ENCODE assay signal across 11 cellular contexts in genomic region chr14:93045965-93046695, GRCh38.
A peak's percentile ranks its signal among the peaks of the same experiment; 100 is the strongest.
DNase-seq lines count a peak whose midpoint lies in the region; ATAC-seq and TF ChIP-seq lines count a peak whose summit lies in the region.
"Had no signal": no experiment of that assay in that cellular context is flagged by ENCODE, and none has a peak within 500 bp of the region (broad histone marks: within the 10 kb centered on the region; RNA-seq: fewer than 3 reads in every experiment).

No MANE protein-coding gene starts in this region.

- peak overlapping the region; percentile 25 for H3K4me2 ChIP-seq in hepatocyte

- no peak overlapping the region for H3K27ac Mint-ChIP-seq in activated T-helper 2 cell treated with anti-CD3 and anti-CD28 coated beads, Interferon-gamma antibody, Interleukin-2, Interleukin-4, amounts not matched to agents 10 μg/mL and 5 μg/mL and 100 μg/mL, durations not matched to agents 14 hours and 24 hours and 36 hours

- H2AFZ ChIP-seq in hepatocyte, result no peak overlapping the region

- H3K9me3 ChIP-seq in heart left ventricle, result no peaks in the 10 kb centered on the region
- H3K9me3 ChIP-seq in adipocyte (ENCODE audit: control insufficient read depth, low read length), result no peaks in the 10 kb centered on the region
- H3K9me3 ChIP-seq in hepatocyte (ENCODE audit: low read depth), result no peaks in the 10 kb centered on the region
- no peaks in the 10 kb centered on the region for H3K9me3 ChIP-seq in uterus
- H3K9me3 ChIP-seq: ovary had no signal

- H3K27ac ChIP-seq in heart left ventricle (peak overlapping the region in 11 of 12 donors; percentile 56 to 94 (median 75)), hepatocyte (peak overlapping the region; percentile 99), uterus (peak overlapping the region; percentile 22 to 74)
- H3K27ac ChIP-seq: ovary had no signal

- H3K27me3 ChIP-seq in heart left ventricle (no peaks in the 10 kb centered on the region), adipocyte (replicated peaks; ENCODE audit: control insufficient read depth, insufficient read depth, low read length) (no peaks in the 10 kb centered on the region), hepatocyte (no peaks in the 10 kb centered on the region), uterus (no peaks in the 10 kb centered on the region)
- H3K27me3 ChIP-seq: ovary had no signal

- H3K9me3 Mint-ChIP-seq in activated T-helper 2 cell treated with anti-CD3 and anti-CD28 coated beads, Interferon-gamma antibody, Interleukin-2, Interleukin-4, amounts not matched to agents 10 μg/mL and 5 μg/mL and 100 μg/mL, durations not matched to agents 14 hours and 24 hours and 36 hours, result no peaks in the 10 kb centered on the region

- peaks cover 28% of the 10 kb centered on the region for H3K79me2 ChIP-seq in hepatocyte

- no peak overlapping the region for H3K4me3 Mint-ChIP-seq in activated T-helper 2 cell treated with anti-CD3 and anti-CD28 coated beads, Interferon-gamma antibody, Interleukin-2, Interleukin-4, amounts not matched to agents 10 μg/mL and 5 μg/mL and 100 μg/mL, durations not matched to agents 14 hours and 24 hours and 36 hours (ENCODE audit: low read depth)

- H3K36me3 ChIP-seq in heart left ventricle (no peaks in the 10 kb centered on the region), adipocyte (ENCODE audit: control insufficient read depth, insufficient read depth, low read length, severe bottlenecking) (no peaks in the 10 kb centered on the region), hepatocyte (replicated peaks; ENCODE audit: insufficient read depth, low read depth) (no peaks in the 10 kb centered on the region), uterus (no peaks in the 10 kb centered on the region)
- H3K36me3 ChIP-seq: ovary had no signal

- H3K4me3 ChIP-seq in heart left ventricle (no peak overlapping the region), adipocyte (ENCODE audit: low read length) (no peak overlapping the region), hepatocyte (no peak overlapping the region), uterus (no peak overlapping the region)
- H3K4me3 ChIP-seq: ovary had no signal

- no peaks in the 10 kb centered on the region for H3K9me2 ChIP-seq in hepatocyte (replicated peaks; ENCODE audit: insufficient read depth)

- no peak overlapping the region for H3K9ac ChIP-seq in adipocyte (ENCODE audit: low read length)

- peaks cover 8% of the 10 kb centered on the region for H3K4me1 Mint-ChIP-seq in activated T-helper 2 cell treated with anti-CD3 and anti-CD28 coated beads, Interferon-gamma antibody, Interleukin-2, Interleukin-4, amounts not matched to agents 10 μg/mL and 5 μg/mL and 100 μg/mL, durations not matched to agents 14 hours and 24 hours and 36 hours (ENCODE audit: low read depth)

- H3K36me3 Mint-ChIP-seq in activated T-helper 2 cell treated with anti-CD3 and anti-CD28 coated beads, Interferon-gamma antibody, Interleukin-2, Interleukin-4, amounts not matched to agents 10 μg/mL and 5 μg/mL and 100 μg/mL, durations not matched to agents 14 hours and 24 hours and 36 hours (ENCODE audit: low read depth), result no peaks in the 10 kb centered on the region

- no peaks in the 10 kb centered on the region for H4K20me1 ChIP-seq in hepatocyte (ENCODE audit: insufficient read depth, poor library complexity, severe bottlenecking)

- 67 to 80% (median 69%) methylated on average over 15 of the region's 15 CpGs for WGBS in heart left ventricle, 4 donors
- 49% methylated on average over 15 of the region's 15 CpGs for WGBS in hepatocyte (ENCODE audit: low lambda C conversion rate, missing lambda C conversion rate)

- peaks cover 7 to 97% (median 73%) of the 10 kb centered on the region in 12 donors for H3K4me1 ChIP-seq in heart left ventricle
- H3K4me1 ChIP-seq in adipocyte (ENCODE audit: control insufficient read depth, insufficient read depth, low read length), result peaks cover 24% of the 10 kb centered on the region
- H3K4me1 ChIP-seq in hepatocyte (ENCODE audit: insufficient read depth), result peaks cover 84% of the 10 kb centered on the region
- peaks cover 0 to 6% of the 10 kb centered on the region in 2 donors for H3K4me1 ChIP-seq in uterus

- TF ChIP-seq POLR2A in heart left ventricle (IDR thresholded peaks at IDR 0.05) (no peak), uterus (IDR thresholded peaks at IDR 0.05) (no peak)

- no peak for TF ChIP-seq CTCF in heart left ventricle (IDR thresholded peaks at IDR 0.05)
- TF ChIP-seq CTCF in hepatocyte (IDR thresholded peaks at IDR 0.05; ENCODE audit: poor library complexity), result no peak
- TF ChIP-seq CTCF in uterus (IDR thresholded peaks at IDR 0.05), result no peak

- DNase-seq in heart left ventricle (peak in 1 of 5 donors; percentile 23), left cardiac atrium (no peak), adipocyte (ENCODE audit: low read depth) (peak; percentile 50), hepatocyte (ENCODE audit: low spot score) (peak; percentile 66), uterus (no peak), posterior vena cava (ENCODE audit: low spot score) (no peak)
- no peak for DNase-seq in activated T-helper 2 cell treated with anti-CD3 and anti-CD28 coated beads, Interferon-gamma antibody, Interleukin-2, Interleukin-4, amounts not matched to agents 10 μg/mL and 5 μg/mL and 100 μg/mL, durations not matched to agents 14 hours and 24 hours and 36 hours (ENCODE audit: low spot score)
- DNase-seq: effector CD4-positive, alpha-beta T cell; NCI-H2171; ovary had no signal

- no peaks in the 10 kb centered on the region for H3K27me3 Mint-ChIP-seq in activated T-helper 2 cell treated with anti-CD3 and anti-CD28 coated beads, Interferon-gamma antibody, Interleukin-2, Interleukin-4, amounts not matched to agents 10 μg/mL and 5 μg/mL and 100 μg/mL, durations not matched to agents 14 hours and 24 hours and 36 hours (ENCODE audit: low read depth)

- ATAC-seq in heart left ventricle (peak in 3 of 4 donors; percentile 21 to 37 (median 28)), left cardiac atrium (no peak), HG02870 (IDR thresholded peaks at IDR 0.05; ENCODE audit: unreplicated experiment) (no peak)

- intact Hi-C loops in heart left ventricle (cut with DNase I) (loop anchor here in 2 of 10 donors (5.0 to 10.0 kb wide), 2 partner anchors 49 to 66 kb away; no protein-coding TSS in a partner anchor), left cardiac atrium (cut with DNase I) (loop anchor here in 1 of 2 donors (10.0 kb wide), 1 partner anchor 49 kb away; no protein-coding TSS in a partner anchor), uterus (cut with DNase I; ENCODE audit: low total_unique reads) (no loop called here), posterior vena cava (cut with DNase I) (no loop called here)
- intact Hi-C loops in activated T-helper 2 cell treated with anti-CD3 and anti-CD28 coated beads, Interferon-gamma antibody, Interleukin-2, Interleukin-4, amounts not matched to agents 10 μg/mL and 5 μg/mL and 100 μg/mL, durations not matched to agents 14 hours and 24 hours and 36 hours (cut with micrococcal nuclease), result no loop called here

Comparison
In these comparisons a context has a peak if more than half of its experiments do, and no peak if none do; other contexts are left out.
1. ATAC-seq: peak in heart left ventricle (3 of 4); none in left cardiac atrium (0 of 2) and HG02870 (single experiment).
2. DNase-seq: peak in adipocyte (single experiment) and hepatocyte (single experiment); none in left cardiac atrium (single experiment), uterus (0 of 2), posterior vena cava (single experiment) and activated T-helper 2 cell treated with anti-CD3 and anti-CD28 coated beads, Interferon-gamma antibody, Interleukin-2, Interleukin-4, amounts not matched to agents 10 μg/mL and 5 μg/mL and 100 μg/mL, durations not matched to agents 14 hours and 24 hours and 36 hours (single experiment).
3. H3K27ac ChIP-seq: peak in every context shown above with its lines; median percentile 99 in hepatocyte; 75 in heart left ventricle; 48 in uterus.